ENCODE assay signal across 24 cellular contexts in the genomic region with DNA sequence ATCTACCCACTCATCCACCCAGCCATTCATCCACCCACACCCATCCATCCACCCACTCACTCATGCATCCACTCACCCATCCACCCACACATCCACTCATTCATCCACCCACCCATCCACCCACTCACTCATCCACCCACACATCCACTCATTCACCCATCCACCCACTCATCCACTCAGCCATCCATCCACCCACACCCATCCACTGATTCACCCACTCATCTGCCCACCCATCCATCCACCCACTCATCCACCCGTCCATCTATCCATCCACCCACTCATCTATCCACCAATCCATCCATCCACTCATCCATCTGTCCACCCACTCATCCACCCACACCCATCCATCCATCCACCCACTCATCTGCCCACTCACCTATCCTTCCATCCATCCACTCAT.
"Had no signal": no experiment of that assay in that cellular context is flagged by ENCODE, and none has a peak within 500 bp of the region (broad histone marks: within the 10 kb centered on the region; RNA-seq: fewer than 3 reads in every experiment).

No MANE protein-coding gene starts in this region.

- H3K9me3 ChIP-seq: gastrocnemius medialis, left lung had no signal

- H3K36me3 Mint-ChIP-seq: natural killer cell had no signal

- FAIRE-seq: islet of Langerhans had no signal

- H3K4me3 ChIP-seq: gastrocnemius medialis, left lung, lower lobe of right lung, right atrium auricular region, smooth muscle cell, tibial nerve had no signal

- H3K27ac Mint-ChIP-seq: activated CD4-positive, alpha-beta memory T cell treated with anti-CD3 and anti-CD28 coated beads for 36 hours; activated T-cell treated with anti-CD3 and anti-CD28 coated beads, Interleukin-2, amount 50 U/mL, for 24 hours; natural killer cell had no signal

- H3K9me3 Mint-ChIP-seq: activated T-cell treated with anti-CD3 and anti-CD28 coated beads, Interleukin-2, amount 50 U/mL, for 24 hours had no signal

- ATAC-seq: effector memory CD8-positive, alpha-beta T cell; gastrocnemius medialis; left lung; lower lobe of right lung; natural killer cell had no signal

- H3K27me3 ChIP-seq: gastrocnemius medialis, left lung, right atrium auricular region, tibial nerve had no signal

- H3K4me1 ChIP-seq: left lung, lower lobe of right lung had no signal

- H3K36me3 ChIP-seq: gastrocnemius medialis, right atrium auricular region had no signal

- H3K27me3 Mint-ChIP-seq: activated CD4-positive, alpha-beta memory T cell treated with anti-CD3 and anti-CD28 coated beads for 36 hours; activated T-cell treated with anti-CD3 and anti-CD28 coated beads, Interleukin-2, amount 50 U/mL, for 24 hours; effector memory CD8-positive, alpha-beta T cell had no signal

- H3K4me2 ChIP-seq: smooth muscle cell had no signal

- H3K27ac ChIP-seq: gastrocnemius medialis, left lung, lower lobe of right lung, right atrium auricular region, tibial nerve had no signal

- DNase-seq: activated CD4-positive, alpha-beta memory T cell treated with anti-CD3 and anti-CD28 coated beads for 36 hours; activated CD4-positive, CD25-positive, alpha-beta regulatory T cell treated with anti-CD3 and anti-CD28 coated beads, Interleukin-2, amount 50 U/mL, for 72 hours; activated CD8-positive, alpha-beta memory T cell treated with anti-CD3 and anti-CD28 coated beads, Interleukin-2, amount 50 U/mL, for 4 hours; activated effector memory CD4-positive, alpha-beta T cell treated with Interleukin-2 at 50 U/mL for 16 hours; activated naive CD4-positive, alpha-beta T cell treated with Interleukin-2 at 50 U/mL for 16 hours; activated T-cell treated with anti-CD3 and anti-CD28 coated beads, Interleukin-2, amount 50 U/mL, for 24 hours; amygdala; cortex of kidney; effector memory CD8-positive, alpha-beta T cell; erythroblast; gastrocnemius medialis; glutamatergic neuron; left lung; lower lobe of right lung; mesenchymal stem cell; natural killer cell; stimulated activated CD4-positive, alpha-beta T cell treated with anti-CD3 and anti-CD28 coated beads, Interleukin-15, amount 100 ng/mL, for 24 hours; stimulated activated CD4-positive, alpha-beta T cell treated with anti-CD3 and anti-CD28 coated beads, Interleukin-2, amount 100 ng/mL, for 24 hours; SW 1271; T-helper 2 cell had no signal

- H3K4me3 Mint-ChIP-seq: activated CD4-positive, alpha-beta memory T cell treated with anti-CD3 and anti-CD28 coated beads for 36 hours; activated T-cell treated with anti-CD3 and anti-CD28 coated beads, Interleukin-2, amount 50 U/mL, for 24 hours; effector memory CD8-positive, alpha-beta T cell; natural killer cell had no signal
